Comparison of ENCODE assay signal across 8 cellular contexts in the genomic region with DNA sequence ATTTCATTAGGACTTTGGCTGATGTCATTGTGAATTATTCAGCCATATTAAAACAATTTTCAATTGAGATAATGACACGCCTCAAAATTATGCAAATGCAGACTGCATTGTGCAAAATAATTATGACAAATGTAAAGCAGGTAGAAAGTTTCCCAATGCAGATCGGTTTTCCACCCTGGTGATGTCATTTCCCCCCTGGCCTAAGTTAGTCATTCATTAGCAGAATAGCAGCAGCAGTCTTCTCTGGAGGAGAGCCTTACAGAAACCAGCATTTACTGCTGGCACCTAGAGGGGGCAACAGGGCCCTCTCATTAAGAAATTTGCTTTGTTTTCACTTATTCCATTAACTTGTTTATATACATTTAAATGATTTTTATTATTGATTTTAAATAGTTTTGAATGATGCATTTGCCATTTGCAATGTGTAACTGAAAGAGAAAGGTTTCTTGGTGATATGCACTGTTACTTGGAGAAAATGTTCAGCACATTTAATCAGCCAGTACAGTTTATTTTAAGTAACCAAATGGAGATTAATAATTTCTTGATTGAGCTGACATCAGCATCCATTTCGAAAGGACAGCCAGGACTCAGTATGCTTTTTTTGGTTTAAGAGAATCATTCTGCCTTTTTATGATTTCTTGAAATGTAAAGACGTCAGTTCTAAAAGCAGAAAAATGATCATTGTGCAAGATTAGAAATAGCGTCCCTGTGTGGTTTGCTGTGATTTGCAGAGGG. TPM values are rescaled to one million over a fixed set of nuclear protein-coding genes. Genes with fewer than 3 reads are reported as not detected.
DNase-seq lines count a peak whose midpoint lies in the region; ATAC-seq lines count a peak whose summit lies in the region.
"Had no signal": no experiment of that assay in that cellular context is flagged by ENCODE, and none has a peak within 500 bp of the region (broad histone marks: within the 10 kb centered on the region; RNA-seq: fewer than 3 reads in every experiment).

No MANE protein-coding gene starts in this region.

- peaks cover 2 to 32% (median 19%) of the 10 kb centered on the region in 5 donors for H3K4me1 ChIP-seq in subcutaneous abdominal adipose tissue (ENCODE audit: control insufficient read depth in 5 of 5, insufficient read depth in 5 of 5, low read length in 5 of 5)

- peak overlapping the region in 4 of 5 donors; percentile 26 to 81 (median 70) for H3K9ac ChIP-seq in subcutaneous abdominal adipose tissue (ENCODE audit: low read length in 5 of 5)

- no peaks in the 10 kb centered on the region for H3K27me3 ChIP-seq in subcutaneous abdominal adipose tissue (ENCODE audit: control insufficient read depth in 5 of 5, insufficient read depth in 4 of 5, low read length in 5 of 5)

- no peaks in the 10 kb centered on the region for H3K9me3 ChIP-seq in subcutaneous abdominal adipose tissue (ENCODE audit: control insufficient read depth in 5 of 5, low read length in 5 of 5)

- no peaks in the 10 kb centered on the region for H3K36me3 ChIP-seq in subcutaneous abdominal adipose tissue (ENCODE audit: control insufficient read depth in 5 of 5, insufficient read depth in 5 of 5, low read length in 5 of 5)

- H3K4me1 Mint-ChIP-seq in T-helper 1 cell treated with Interleukin-12 subunit alpha and Interleukin-12 subunit beta and Interleukin-4 antibody, amounts not matched to agents 30 μg/mL and 1 μg/mL, for 36 hours (ENCODE audit: low read depth) = peaks cover 41% of the 10 kb centered on the region
- peaks cover 35% of the 10 kb centered on the region for H3K4me1 Mint-ChIP-seq in central memory CD8-positive, alpha-beta T cell

- H3K36me3 Mint-ChIP-seq in T-helper 1 cell treated with Interleukin-12 subunit alpha and Interleukin-12 subunit beta and Interleukin-4 antibody, amounts not matched to agents 30 μg/mL and 1 μg/mL, for 36 hours (ENCODE audit: low read depth) = peaks cover 35% of the 10 kb centered on the region
- H3K36me3 Mint-ChIP-seq in central memory CD8-positive, alpha-beta T cell (ENCODE audit: insufficient read depth) = peaks cover 28% of the 10 kb centered on the region

- H3K27ac Mint-ChIP-seq in T-helper 1 cell treated with Interleukin-12 subunit alpha and Interleukin-12 subunit beta and Interleukin-4 antibody, amounts not matched to agents 30 μg/mL and 1 μg/mL, for 36 hours = peak overlapping the region; percentile 94
- peak overlapping the region; percentile 95 for H3K27ac Mint-ChIP-seq in central memory CD8-positive, alpha-beta T cell (ENCODE audit: low read depth)

- peak; percentile 39 for ATAC-seq in GM21381 (IDR thresholded peaks at IDR 0.05; ENCODE audit: unreplicated experiment)
- ATAC-seq in central memory CD8-positive, alpha-beta T cell (replicated peaks; ENCODE audit: extremely low read depth, poor library complexity, severe bottlenecking) = no peak

- DNase-seq in GM03348 (ENCODE audit: low spot score) = peak; percentile 77
- peak; percentile 81 for DNase-seq in HT1080 (ENCODE audit: low read depth)
- no peak for DNase-seq in central memory CD8-positive, alpha-beta T cell (ENCODE audit: low spot score in 2 of 2)
- DNase-seq in medulla oblongata (ENCODE audit: extremely low spot score) = peak; percentile 49
- DNase-seq: left cardiac atrium had no signal

- H3K4me3 ChIP-seq in subcutaneous abdominal adipose tissue (ENCODE audit: low read depth in 1 of 5, low read length in 5 of 5) = peak overlapping the region in 1 of 5 donors; percentile 96

- H3K27ac ChIP-seq in subcutaneous abdominal adipose tissue (ENCODE audit: low read depth, low read length) = peak overlapping the region; percentile 99

- H3K4me3 Mint-ChIP-seq in T-helper 1 cell treated with Interleukin-12 subunit alpha and Interleukin-12 subunit beta and Interleukin-4 antibody, amounts not matched to agents 30 μg/mL and 1 μg/mL, for 36 hours = peak overlapping the region; percentile 99
- peak overlapping the region; percentile 87 for H3K4me3 Mint-ChIP-seq in central memory CD8-positive, alpha-beta T cell

- H3K27me3 Mint-ChIP-seq in T-helper 1 cell treated with Interleukin-12 subunit alpha and Interleukin-12 subunit beta and Interleukin-4 antibody, amounts not matched to agents 30 μg/mL and 1 μg/mL, for 36 hours (ENCODE audit: low read depth) = no peaks in the 10 kb centered on the region
- H3K27me3 Mint-ChIP-seq in central memory CD8-positive, alpha-beta T cell = no peaks in the 10 kb centered on the region

- H3K9me3 Mint-ChIP-seq in T-helper 1 cell treated with Interleukin-12 subunit alpha and Interleukin-12 subunit beta and Interleukin-4 antibody, amounts not matched to agents 30 μg/mL and 1 μg/mL, for 36 hours = no peaks in the 10 kb centered on the region
- no peaks in the 10 kb centered on the region for H3K9me3 Mint-ChIP-seq in central memory CD8-positive, alpha-beta T cell

RNA-seq across cellular contexts. Expression of a gene that starts 3.4 kb away (rescaled TPM):
- 3.2 and 4.3 TPM in 2 replicates for total RNA-seq in HT1080 (2014; rRNA removed; shearing (Covaris generic))
- 2.5 and 3.1 TPM in 2 replicates for polyA plus RNA-seq in HT1080 (2015; cell fraction: cytosol; rRNA removed)
- polyA plus RNA-seq in HT1080 (2015; cell fraction: nucleus; rRNA removed) = 3.9 and 5.2 TPM in 2 replicates

Comparison
In these comparisons a context has a peak if more than half of its experiments do, and no peak if none do; other contexts are left out.
1. DNase-seq: peak in GM03348 (single experiment), HT1080 (single experiment) and medulla oblongata (single experiment); none in central memory CD8-positive, alpha-beta T cell (0 of 2).